Comparison of ENCODE assay signal across 27 cellular contexts in genomic region chr6:15819226-15819625, GRCh38.
"Had no signal": no experiment of that assay in that cellular context is flagged by ENCODE, and none has a peak within 500 bp of the region (broad histone marks: within the 10 kb centered on the region; RNA-seq: fewer than 3 reads in every experiment).

No MANE protein-coding gene starts in this region.

- H3K4me3 ChIP-seq: left lung, lower lobe of right lung, neural progenitor cell, right atrium auricular region, right lobe of liver, smooth muscle cell, testis, thyroid gland, transverse colon, upper lobe of left lung had no signal

- H3K4me1 ChIP-seq: left lung, lower lobe of right lung, neural progenitor cell, parathyroid adenoma, testis, thyroid gland, transverse colon, upper lobe of left lung had no signal

- H3K27ac ChIP-seq: left lung, lower lobe of right lung, neural progenitor cell, neutrophil, parathyroid adenoma, right lobe of liver, testis, thyroid gland, transverse colon, upper lobe of left lung had no signal

- H3K9me3 ChIP-seq: left lung, lower lobe of right lung, neutrophil, right atrium auricular region, right lobe of liver, testis, thyroid gland, transverse colon, upper lobe of left lung had no signal

- ATAC-seq: left colon; left lung; lower lobe of right lung; naive thymus-derived CD8-positive, alpha-beta T cell; right lobe of liver; stimulated activated memory B cell treated with anti-CD40 and anti-IgM and Interleukin-4, amounts not matched to agents 10 μg/mL and 1 μg/mL and 100 μg/mL, for 72 hours; stimulated activated naive CD8-positive, alpha-beta T cell treated with anti-CD3 and anti-CD28 coated beads, Interleukin-15, amount 100 ng/mL, for 72 hours had no signal

- H2AFZ ChIP-seq: neural progenitor cell, parathyroid adenoma had no signal

- H3K27me3 ChIP-seq: left lung, neural progenitor cell, neutrophil, right atrium auricular region, right lobe of liver, testis, thyroid gland, transverse colon, upper lobe of left lung had no signal

- H3K79me2 ChIP-seq: parathyroid adenoma had no signal

- H3K36me3 ChIP-seq: left lung, lower lobe of right lung, neural progenitor cell, neutrophil, right atrium auricular region, right lobe of liver, thyroid gland, transverse colon, upper lobe of left lung had no signal

- H3K4me2 ChIP-seq: neural progenitor cell, smooth muscle cell had no signal

- H3K9ac ChIP-seq: neural progenitor cell, parathyroid adenoma had no signal

- DNase-seq: hypothalamus; immature natural killer cell; kidney; left colon; left lung; lower lobe of right lung; mammary epithelial cell; mesenchymal stem cell; naive thymus-derived CD8-positive, alpha-beta T cell; occipital lobe; right lobe of liver; stimulated activated CD4-positive, alpha-beta T cell treated with anti-CD3 and anti-CD28 coated beads, Interleukin-1b, Interleukin-23, amount 100 ng/mL, for 48 hours; stimulated activated CD4-positive, alpha-beta T cell treated with anti-CD3 and anti-CD28 coated beads, Interleukin-2, amount 100 ng/mL, for 48 hours; stimulated activated CD4-positive, alpha-beta T cell treated with anti-CD3 and anti-CD28 coated beads, Interleukin-4, amount 100 ng/mL, for 4 hours; stimulated activated CD8-positive, alpha-beta memory T cell treated with anti-CD3 and anti-CD28 coated beads, Interleukin-4, amount 100 ng/mL, for 48 hours; stimulated activated naive CD4-positive, alpha-beta T cell treated with Interleukin-2 at 50 U/mL for 16 hours; stimulated activated naive CD8-positive, alpha-beta T cell treated with anti-CD3 and anti-CD28 coated beads, Interleukin-15, amount 100 ng/mL, for 72 hours; testis; thyroid gland; transverse colon; upper lobe of left lung had no signal
